In genomic region chr7:77246031-77246430, GRCh38 we compare ENCODE assay signal across 21 cellular contexts. TPM values are rescaled to one million over a fixed set of nuclear protein-coding genes. Genes with fewer than 3 reads are reported as not detected.
DNase-seq lines count a peak whose midpoint lies in the region; ATAC-seq, FAIRE-seq and TF ChIP-seq lines count a peak whose summit lies in the region.
"Had no signal": no experiment of that assay in that cellular context is flagged by ENCODE, and none has a peak within 500 bp of the region (broad histone marks: within the 10 kb centered on the region; RNA-seq: fewer than 3 reads in every experiment).

No MANE protein-coding gene starts in this region.

- ATAC-seq in activated naive CD8-positive, alpha-beta T cell treated with anti-CD3 and anti-CD28 coated beads, Interleukin-2, amount 50 U/mL, for 24 hours, result peak; percentile 65
- ATAC-seq in GM21717 (IDR thresholded peaks at IDR 0.05; ENCODE audit: unreplicated experiment), result no peak

- H3K36me3 Mint-ChIP-seq in activated naive CD8-positive, alpha-beta T cell treated with anti-CD3 and anti-CD28 coated beads, Interleukin-2, amount 50 U/mL, for 24 hours (ENCODE audit: low read depth), result no peaks in the 10 kb centered on the region
- H3K36me3 Mint-ChIP-seq in activated naive CD8-positive, alpha-beta T cell treated with anti-CD3 and anti-CD28 coated beads for 36 hours, result no peaks in the 10 kb centered on the region

- H3K27ac Mint-ChIP-seq in activated naive CD8-positive, alpha-beta T cell treated with anti-CD3 and anti-CD28 coated beads, Interleukin-2, amount 50 U/mL, for 24 hours, result no peak overlapping the region
- no peak overlapping the region for H3K27ac Mint-ChIP-seq in activated naive CD8-positive, alpha-beta T cell treated with anti-CD3 and anti-CD28 coated beads for 36 hours
- H3K27ac Mint-ChIP-seq: activated naive CD8-positive, alpha-beta T cell; activated T-cell treated with anti-CD3 and anti-CD28 coated beads, Interleukin-2, amount 50 U/mL, for 72 hours had no signal

- no peak overlapping the region for H3K4me3 Mint-ChIP-seq in activated naive CD8-positive, alpha-beta T cell treated with anti-CD3 and anti-CD28 coated beads, Interleukin-2, amount 50 U/mL, for 24 hours
- H3K4me3 Mint-ChIP-seq in activated naive CD8-positive, alpha-beta T cell treated with anti-CD3 and anti-CD28 coated beads for 36 hours, result no peak overlapping the region
- H3K4me3 Mint-ChIP-seq: activated naive CD8-positive, alpha-beta T cell; activated T-cell treated with anti-CD3 and anti-CD28 coated beads, Interleukin-2, amount 50 U/mL, for 72 hours; naive B cell had no signal

- H3K27me3 Mint-ChIP-seq in activated naive CD8-positive, alpha-beta T cell treated with anti-CD3 and anti-CD28 coated beads, Interleukin-2, amount 50 U/mL, for 24 hours, result no peaks in the 10 kb centered on the region
- no peaks in the 10 kb centered on the region for H3K27me3 Mint-ChIP-seq in activated naive CD8-positive, alpha-beta T cell treated with anti-CD3 and anti-CD28 coated beads for 36 hours
- H3K27me3 Mint-ChIP-seq: activated naive CD8-positive, alpha-beta T cell; naive B cell had no signal

- TF ChIP-seq CTCF in bronchial epithelial cell (IDR thresholded peaks at IDR 0.05; ENCODE audit: insufficient read depth, low read length, severe bottlenecking) (no peak), tibial artery (IDR thresholded peaks at IDR 0.05) (no peak)

- H3K4me1 ChIP-seq in muscle layer of duodenum (ENCODE audit: control insufficient read depth in 1 of 2, insufficient read depth in 2 of 2, low read length in 2 of 2), result peaks cover 13% of the 10 kb centered on the region in 2 donors
- H3K4me1 ChIP-seq in tibial artery, result peaks cover 0 to 50% (median 8%) of the 10 kb centered on the region in 4 donors

- H3K36me3 ChIP-seq in bronchial epithelial cell (ENCODE audit: control insufficient read depth, insufficient read depth, low read length), result no peaks in the 10 kb centered on the region
- no peaks in the 10 kb centered on the region for H3K36me3 ChIP-seq in muscle layer of duodenum (ENCODE audit: control insufficient read depth in 1 of 2, insufficient read depth in 2 of 2, low read length in 2 of 2)
- H3K36me3 ChIP-seq in tibial artery, result no peaks in the 10 kb centered on the region
- H3K36me3 ChIP-seq: transverse colon had no signal

- H3K27me3 ChIP-seq in bronchial epithelial cell (ENCODE audit: control insufficient read depth, insufficient read depth, low read length) (no peaks in the 10 kb centered on the region), muscle layer of duodenum (ENCODE audit: low read depth, low read length) (no peaks in the 10 kb centered on the region), tibial artery (no peaks in the 10 kb centered on the region)
- H3K27me3 ChIP-seq: BLaER1 treated with 17β-estradiol and CSF1 and Interleukin-3, amounts not matched to agents 10 nM and 100 nM; transverse colon had no signal

- peak; percentile 32 for FAIRE-seq in bronchial epithelial cell (lab: Jason Lieb, UNC)

- no peaks in the 10 kb centered on the region for H3K9me3 Mint-ChIP-seq in activated naive CD8-positive, alpha-beta T cell treated with anti-CD3 and anti-CD28 coated beads, Interleukin-2, amount 50 U/mL, for 24 hours
- no peaks in the 10 kb centered on the region for H3K9me3 Mint-ChIP-seq in activated naive CD8-positive, alpha-beta T cell treated with anti-CD3 and anti-CD28 coated beads for 36 hours
- H3K9me3 Mint-ChIP-seq: activated T-cell treated with anti-CD3 and anti-CD28 coated beads, Interleukin-2, amount 50 U/mL, for 72 hours; naive B cell had no signal

- peaks cover 9% of the 10 kb centered on the region for H3K4me1 Mint-ChIP-seq in activated naive CD8-positive, alpha-beta T cell treated with anti-CD3 and anti-CD28 coated beads, Interleukin-2, amount 50 U/mL, for 24 hours
- peaks cover 7% of the 10 kb centered on the region for H3K4me1 Mint-ChIP-seq in activated naive CD8-positive, alpha-beta T cell treated with anti-CD3 and anti-CD28 coated beads for 36 hours
- H3K4me1 Mint-ChIP-seq: naive B cell had no signal

- H3K27ac ChIP-seq in muscle layer of duodenum (ENCODE audit: low read length) (peak overlapping the region; percentile 41), tibial artery (peak overlapping the region; percentile 1 to 37)
- H3K27ac ChIP-seq: epithelial cell of prostate, RWPE1, VCaP had no signal

- intact Hi-C loops in tibial artery (cut with DNase I; ENCODE audit: low total_unique reads), result no loop called here

- DNase-seq in activated naive CD8-positive, alpha-beta T cell treated with anti-CD3 and anti-CD28 coated beads, Interleukin-2, amount 50 U/mL, for 24 hours, result no peak
- no peak for DNase-seq in activated naive CD8-positive, alpha-beta T cell treated with anti-CD3 and anti-CD28 coated beads for 36 hours
- DNase-seq in bronchial epithelial cell (ENCODE audit: low read depth) (no peak), tibial artery (no peak), RKO (ENCODE audit: low spot score) (no peak)
- DNase-seq in stimulated activated CD4-positive, alpha-beta T cell treated with anti-CD3 and anti-CD28 coated beads, Interleukin-2, amount 100 ng/mL, for 48 hours, result no peak
- DNase-seq: activated T-cell treated with anti-CD3 and anti-CD28 coated beads, Interleukin-2, amount 50 U/mL, for 72 hours; naive B cell; NCI-H1417; NCI-H82; posterior cingulate gyrus; transverse colon had no signal

- H3K9me3 ChIP-seq in muscle layer of duodenum (ENCODE audit: control insufficient read depth in 1 of 2, low read length in 2 of 2), result no peaks in the 10 kb centered on the region
- no peaks in the 10 kb centered on the region for H3K9me3 ChIP-seq in tibial artery
- H3K9me3 ChIP-seq: BLaER1 treated with 17β-estradiol and CSF1 and Interleukin-3, amounts not matched to agents 10 nM and 100 nM; transverse colon had no signal

- H3K4me3 ChIP-seq in bronchial epithelial cell (ENCODE audit: low read depth, low read length), result no peak overlapping the region
- H3K4me3 ChIP-seq in muscle layer of duodenum (ENCODE audit: low read depth in 1 of 2, low read length in 2 of 2), result peak overlapping the region in 1 of 2 donors; percentile 9
- H3K4me3 ChIP-seq in tibial artery, result no peak overlapping the region
- H3K4me3 ChIP-seq: BLaER1 treated with 17β-estradiol and CSF1 and Interleukin-3, amounts not matched to agents 10 nM and 100 nM; transverse colon had no signal

RNA-seq across cellular contexts. Expression of gene FGL2, which starts 46.4 kb away (rescaled TPM):
- total RNA-seq in activated naive CD8-positive, alpha-beta T cell treated with anti-CD3 and anti-CD28 coated beads for 36 hours, result 1 to 10 TPM; 1.1 to 1.4 TPM
- total RNA-seq in bronchial epithelial cell, result under 0.01 and 0.53 TPM in 2 replicates
- total RNA-seq: A673, glomerular endothelial cell had no signal
